In the genomic region with DNA sequence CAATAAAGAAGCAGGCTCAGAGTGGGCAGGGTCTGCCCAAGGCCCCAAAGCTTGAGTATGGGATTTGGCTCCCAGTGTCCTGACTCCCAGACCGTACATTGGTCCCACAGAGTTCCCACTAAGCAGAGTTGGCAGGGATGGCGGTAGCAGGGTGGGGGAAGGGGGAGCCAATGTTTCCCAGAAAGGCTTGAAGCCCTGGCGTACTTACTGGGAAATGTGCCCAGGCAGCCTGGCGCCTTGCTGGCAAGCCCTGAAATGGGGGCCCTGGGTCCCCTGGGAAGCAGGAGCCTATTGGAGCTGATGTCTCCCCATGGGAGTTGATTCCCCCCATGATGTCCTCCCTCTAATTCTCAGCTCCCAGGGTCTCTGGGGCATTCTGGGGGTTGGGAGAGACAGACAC, we compare ENCODE assay signal across 14 cellular contexts. TPM values are rescaled to one million over a fixed set of nuclear protein-coding genes. Genes with fewer than 3 reads are reported as not detected.
DNase-seq lines count a peak whose midpoint lies in the region; ATAC-seq, FAIRE-seq and TF ChIP-seq lines count a peak whose summit lies in the region.
"Had no signal": no experiment of that assay in that cellular context is flagged by ENCODE, and none has a peak within 500 bp of the region (broad histone marks: within the 10 kb centered on the region; RNA-seq: fewer than 3 reads in every experiment).

No MANE protein-coding gene starts in this region.

- H3K27ac ChIP-seq in testis (peak overlapping the region; percentile 14 to 26), small intestine (ENCODE audit: low read depth in 1 of 2, low read length in 1 of 2) (peak overlapping the region in 1 of 2 donors; percentile 57)

- H3K36me3 ChIP-seq in testis (ENCODE audit: low read depth, missing control alignments) (no peaks in the 10 kb centered on the region), small intestine (ENCODE audit: control insufficient read depth in 2 of 2, insufficient read depth in 2 of 2, low read length in 2 of 2) (no peaks in the 10 kb centered on the region)

- H3K27me3 ChIP-seq in testis, result no peaks in the 10 kb centered on the region
- no peaks in the 10 kb centered on the region for H3K27me3 ChIP-seq in small intestine (ENCODE audit: control insufficient read depth in 2 of 2, insufficient read depth in 2 of 2, low read length in 2 of 2)

- peaks cover 72% of the 10 kb centered on the region for H3K4me1 ChIP-seq in testis
- peaks cover 0 to 13% of the 10 kb centered on the region in 2 donors for H3K4me1 ChIP-seq in small intestine (ENCODE audit: control insufficient read depth in 2 of 2, insufficient read depth in 1 of 2, low read depth in 1 of 2, low read length in 1 of 2)

- intact Hi-C loops in testis (cut with DNase I; ENCODE audit: low total_unique reads), result no loop called here

- H3K4me3 ChIP-seq in testis (no peak overlapping the region), small intestine (ENCODE audit: low read depth in 1 of 2, low read length in 2 of 2) (no peak overlapping the region)

- no peaks in the 10 kb centered on the region for H3K9me3 ChIP-seq in testis
- no peaks in the 10 kb centered on the region for H3K9me3 ChIP-seq in small intestine (ENCODE audit: control insufficient read depth, low read depth)

- TF ChIP-seq POLR2A in testis (IDR thresholded peaks at IDR 0.05), result no peak

- TF ChIP-seq CTCF in testis (IDR thresholded peaks at IDR 0.05), result no peak

- ATAC-seq in HG02870 (IDR thresholded peaks at IDR 0.05; ENCODE audit: unreplicated experiment) (no peak), HG03045 (IDR thresholded peaks at IDR 0.05; ENCODE audit: unreplicated experiment) (no peak)
- ATAC-seq in activated CD4-positive, CD25-positive, alpha-beta regulatory T cell treated with anti-CD3 and anti-CD28 coated beads, Interleukin-2, amount 50 U/mL, for 24 hours, result no peak
- ATAC-seq: stimulated activated naive CD8-positive, alpha-beta T cell treated with anti-CD3 and anti-CD28 coated beads, Interleukin-15, Interleukin-2, amounts not matched to agents 100 U/mL and 50 U/mL, for 24 hours had no signal

- DNase-seq in NCI-H2171 treated with DMSO at 0.1 percent for 48 hours (lab: John Stamatoyannopoulos, UW), result peak; percentile 59
- DNase-seq in fibroblast of gingiva (ENCODE audit: low read depth), result peak; percentile 57
- peak; percentile 51 for DNase-seq in mucosa of gallbladder (ENCODE audit: low spot score)
- DNase-seq in testis, result no peak
- no peak for DNase-seq in small intestine
- DNase-seq: KG1; NCI-H526; stimulated activated CD4-positive, alpha-beta T cell treated with anti-CD3 and anti-CD28 coated beads, Interleukin-15, amount 100 ng/mL, for 24 hours; stimulated activated naive CD8-positive, alpha-beta T cell treated with anti-CD3 and anti-CD28 coated beads, Interleukin-15, Interleukin-2, amounts not matched to agents 100 U/mL and 50 U/mL, for 24 hours had no signal

- FAIRE-seq in small intestine (lab: Jason Lieb, UNC), result no peak

- 39 to 80% methylated on average over 1 to 4 of the region's 4 CpGs for WGBS in testis, 2 donors
- 72 to 89% (median 82%) methylated on average over 4 of the region's 4 CpGs for WGBS in small intestine, 3 donors

RNA-seq across cellular contexts. Expression of a gene that starts 9.3 kb away (rescaled TPM):
- total RNA-seq in mucosa of gallbladder (69.2 TPM), testis (10 to 100 TPM; 50.1 to 58.5 TPM)
- polyA plus RNA-seq in testis (ENCODE audit: insufficient read depth, low read depth, low replicate concordance) (29.4 TPM), small intestine (10 to 100 TPM in 1 of 3 donors, 1 to 10 TPM in 1, under 1 TPM in 1; 0.67 to 11.6 (median 1.4) TPM)

RNA-seq across cellular contexts. Expression of a gene that starts 45.2 kb away (rescaled TPM):
- total RNA-seq in mucosa of gallbladder (2.9 TPM), testis (under 1 TPM; 0.25 to 0.47 TPM)
- polyA plus RNA-seq in testis (ENCODE audit: insufficient read depth, low read depth, low replicate concordance) (2.7 TPM), small intestine (1 to 10 TPM in 2 of 3 donors, under 1 TPM in 1; 0.67 to 4.3 (median 1.9) TPM)
- total RNA-seq: activated CD8-positive, alpha-beta memory T cell treated with anti-CD3 and anti-CD28 coated beads for 36 hours; fibroblast of villous mesenchyme had no signal

RNA-seq across cellular contexts. Expression of a gene that starts 58.8 kb away (rescaled TPM):
- total RNA-seq in mucosa of gallbladder, result 5.9 TPM
- 1 to 10 TPM; 8.4 to 8.6 TPM for total RNA-seq in testis
- polyA plus RNA-seq in testis (ENCODE audit: insufficient read depth, low read depth, low replicate concordance), result 6.2 TPM
- 1 to 10 TPM in 2 of 3 donors, under 1 TPM in 1; 0.67 to 3.3 (median 1.1) TPM for polyA plus RNA-seq in small intestine

Comparison
In these comparisons a context has a peak if more than half of its experiments do, and no peak if none do; other contexts are left out.
1. DNase-seq: peak in NCI-H2171 treated with DMSO at 0.1 percent for 48 hours (single experiment), fibroblast of gingiva (single experiment) and mucosa of gallbladder (single experiment); none in testis (single experiment) and small intestine (single experiment).